Comparison of ENCODE assay signal across 9 cellular contexts in the genomic region with DNA sequence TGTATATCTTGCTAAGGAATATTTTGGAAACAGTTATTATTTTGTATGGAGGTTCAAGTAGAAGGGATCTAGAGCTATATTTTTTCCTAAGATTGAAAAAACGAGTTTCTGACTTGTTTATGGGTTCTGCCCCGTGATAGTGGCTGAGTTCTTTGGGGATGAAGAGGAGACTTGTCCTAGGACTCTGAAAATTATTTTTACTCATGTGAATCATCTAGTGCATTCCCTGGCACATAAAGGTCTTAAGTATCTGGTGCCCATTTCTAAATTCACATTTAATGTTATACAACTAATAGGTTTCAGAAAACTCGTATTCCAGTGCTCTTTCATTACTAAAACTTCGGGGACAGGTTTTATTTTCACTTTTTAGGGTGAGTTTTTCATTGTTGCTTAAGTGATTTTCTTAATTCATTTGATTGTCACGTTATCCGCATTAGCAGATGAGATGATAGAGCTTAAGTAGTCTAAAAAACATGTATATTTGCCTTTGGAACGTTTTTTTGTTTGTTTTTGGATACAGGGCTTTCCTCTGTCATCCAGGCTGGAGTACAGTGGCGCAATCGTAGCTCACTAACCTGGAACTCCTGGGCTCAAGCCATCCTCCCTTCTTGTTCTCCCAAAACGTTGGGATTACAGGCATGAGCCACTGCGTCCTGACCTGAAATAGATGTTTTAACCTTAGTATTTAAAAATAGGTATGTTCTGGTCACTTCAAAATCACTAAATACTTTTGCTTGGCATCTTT. TPM values are rescaled to one million over a fixed set of nuclear protein-coding genes. Genes with fewer than 3 reads are reported as not detected.
A peak's percentile ranks its signal among the peaks of the same experiment; 100 is the strongest.
DNase-seq lines count a peak whose midpoint lies in the region; ATAC-seq and TF ChIP-seq lines count a peak whose summit lies in the region.
"Had no signal": no experiment of that assay in that cellular context is flagged by ENCODE, and none has a peak within 500 bp of the region (broad histone marks: within the 10 kb centered on the region; RNA-seq: fewer than 3 reads in every experiment).

No MANE protein-coding gene starts in this region.

- peak overlapping the region; percentile 85 to 89 for H3K4me3 ChIP-seq in tibial artery

- no peaks in the 10 kb centered on the region for H3K9me3 ChIP-seq in tibial artery

- intact Hi-C loops in tibial artery (cut with DNase I; ENCODE audit: low total_unique reads), result no loop called here

- peaks cover 5 to 39% (median 25%) of the 10 kb centered on the region in 4 donors for H3K4me1 ChIP-seq in tibial artery

- peak overlapping the region; percentile 92 for H3K27ac Mint-ChIP-seq in activated naive CD8-positive, alpha-beta T cell treated with anti-CD3 and anti-CD28 coated beads for 36 hours
- H3K27ac Mint-ChIP-seq in immature natural killer cell, result peak overlapping the region; percentile 96 to 100 (median 98)

- H3K27me3 ChIP-seq in tibial artery, result no peaks in the 10 kb centered on the region

- H3K9me3 Mint-ChIP-seq in activated T-cell treated with anti-CD3 and anti-CD28 coated beads, Interleukin-2, amount 50 U/mL, for 4 hours, result no peaks in the 10 kb centered on the region
- H3K9me3 Mint-ChIP-seq in activated naive CD8-positive, alpha-beta T cell treated with anti-CD3 and anti-CD28 coated beads for 36 hours, result no peaks in the 10 kb centered on the region
- no peaks in the 10 kb centered on the region for H3K9me3 Mint-ChIP-seq in immature natural killer cell

- H3K36me3 Mint-ChIP-seq in activated T-cell treated with anti-CD3 and anti-CD28 coated beads, Interleukin-2, amount 50 U/mL, for 4 hours (ENCODE audit: insufficient read depth), result peaks cover 21% of the 10 kb centered on the region
- peaks cover 28% of the 10 kb centered on the region for H3K36me3 Mint-ChIP-seq in activated naive CD8-positive, alpha-beta T cell treated with anti-CD3 and anti-CD28 coated beads for 36 hours
- H3K36me3 Mint-ChIP-seq in immature natural killer cell, result peaks cover 0 to 10% (median 4%) of the 10 kb centered on the region in 3 donors

- H3K27ac ChIP-seq in tibial artery, result peak overlapping the region; percentile 99

- H3K4me3 Mint-ChIP-seq in activated T-cell treated with anti-CD3 and anti-CD28 coated beads, Interleukin-2, amount 50 U/mL, for 4 hours, result peak overlapping the region; percentile 96
- H3K4me3 Mint-ChIP-seq in activated naive CD8-positive, alpha-beta T cell treated with anti-CD3 and anti-CD28 coated beads for 36 hours, result peak overlapping the region; percentile 94
- peak overlapping the region; percentile 88 to 98 (median 94) for H3K4me3 Mint-ChIP-seq in immature natural killer cell

- TF ChIP-seq CTCF in tibial artery (IDR thresholded peaks at IDR 0.05), result no peak

- no peaks in the 10 kb centered on the region for H3K27me3 Mint-ChIP-seq in activated T-cell treated with anti-CD3 and anti-CD28 coated beads, Interleukin-2, amount 50 U/mL, for 4 hours (ENCODE audit: low read depth)
- H3K27me3 Mint-ChIP-seq in activated naive CD8-positive, alpha-beta T cell treated with anti-CD3 and anti-CD28 coated beads for 36 hours, result no peaks in the 10 kb centered on the region
- H3K27me3 Mint-ChIP-seq in immature natural killer cell (ENCODE audit: low read depth in 3 of 3), result peaks cover 14 to 20% (median 15%) of the 10 kb centered on the region in 3 donors

- DNase-seq in activated T-cell treated with anti-CD3 and anti-CD28 coated beads, Interleukin-2, amount 50 U/mL, for 4 hours, result no peak
- no peak for DNase-seq in activated T-cell treated with anti-CD3 and anti-CD28 coated beads, Interleukin-2, amount 50 U/mL, for 1 hour
- no peak for DNase-seq in activated naive CD8-positive, alpha-beta T cell treated with anti-CD3 and anti-CD28 coated beads for 36 hours
- DNase-seq in immature natural killer cell (no peak), tibial artery (peak in 1 of 2 donors; percentile 55)
- DNase-seq in stimulated activated CD4-positive, alpha-beta T cell treated with anti-CD3 and anti-CD28 coated beads, Interleukin-4, amount 100 ng/mL, for 1 hour, result no peak
- DNase-seq: head of caudate nucleus had no signal

- H3K4me1 Mint-ChIP-seq in activated T-cell treated with anti-CD3 and anti-CD28 coated beads, Interleukin-2, amount 50 U/mL, for 4 hours (ENCODE audit: low read depth), result peaks cover 62% of the 10 kb centered on the region
- H3K4me1 Mint-ChIP-seq in activated naive CD8-positive, alpha-beta T cell treated with anti-CD3 and anti-CD28 coated beads for 36 hours, result peaks cover 54% of the 10 kb centered on the region
- H3K4me1 Mint-ChIP-seq in immature natural killer cell, result peaks cover 45 to 62% of the 10 kb centered on the region in 2 donors

- no peak for ATAC-seq in activated T-cell treated with anti-CD3 and anti-CD28 coated beads, Interleukin-2, amount 50 U/mL, for 4 hours
- ATAC-seq in GM18511 (IDR thresholded peaks at IDR 0.05; ENCODE audit: unreplicated experiment) (no peak), HG03565 (IDR thresholded peaks at IDR 0.05; ENCODE audit: unreplicated experiment) (no peak)

- H3K36me3 ChIP-seq in tibial artery, result peaks cover 4 to 7% (median 6%) of the 10 kb centered on the region in 3 donors

RNA-seq across cellular contexts. Expression of gene NFYA, which starts 2.1 kb away (rescaled TPM):
- total RNA-seq in activated T-cell treated with anti-CD3 and anti-CD28 coated beads, Interleukin-2, amount 50 U/mL, for 4 hours, result 10 to 100 TPM; 28.0 to 28.8 (median 28.6) TPM
- 10 to 100 TPM; 24.5 to 25.4 TPM for total RNA-seq in activated naive CD8-positive, alpha-beta T cell treated with anti-CD3 and anti-CD28 coated beads for 36 hours
- polyA plus RNA-seq in immature natural killer cell, result 10 to 100 TPM; 12.4 to 21.7 (median 20.5) TPM

RNA-seq across cellular contexts. Expression of gene OARD1, which starts 2.7 kb away (rescaled TPM):
- 10 to 100 TPM; 28.1 to 33.2 (median 31.7) TPM for total RNA-seq in activated T-cell treated with anti-CD3 and anti-CD28 coated beads, Interleukin-2, amount 50 U/mL, for 4 hours
- total RNA-seq in activated naive CD8-positive, alpha-beta T cell treated with anti-CD3 and anti-CD28 coated beads for 36 hours, result 10 to 100 TPM; 43.7 to 44.2 TPM
- 10 to 100 TPM; 32.3 to 41.9 (median 33.2) TPM for polyA plus RNA-seq in immature natural killer cell

RNA-seq across cellular contexts. Expression of gene APOBEC2, which starts 21.9 kb away (rescaled TPM):
- not detected for total RNA-seq in activated T-cell treated with anti-CD3 and anti-CD28 coated beads, Interleukin-2, amount 50 U/mL, for 4 hours
- not detected for total RNA-seq in activated naive CD8-positive, alpha-beta T cell treated with anti-CD3 and anti-CD28 coated beads for 36 hours
- under 1 TPM in 1 of 3 donors, not detected in 2; 0.50 TPM for polyA plus RNA-seq in immature natural killer cell

RNA-seq across cellular contexts. Expression of gene TSPO2, which starts 32.6 kb away (rescaled TPM):
- not detected for total RNA-seq in activated T-cell treated with anti-CD3 and anti-CD28 coated beads, Interleukin-2, amount 50 U/mL, for 4 hours
- not detected for total RNA-seq in activated naive CD8-positive, alpha-beta T cell treated with anti-CD3 and anti-CD28 coated beads for 36 hours
- polyA plus RNA-seq in immature natural killer cell, result not detected

RNA-seq across cellular contexts. Expression of gene UNC5CL, which starts 35.8 kb away (rescaled TPM):
- 1 to 10 TPM; 1.0 to 1.4 (median 1.4) TPM for total RNA-seq in activated T-cell treated with anti-CD3 and anti-CD28 coated beads, Interleukin-2, amount 50 U/mL, for 4 hours
- total RNA-seq in activated naive CD8-positive, alpha-beta T cell treated with anti-CD3 and anti-CD28 coated beads for 36 hours, result 1 to 10 TPM; 1.3 to 1.7 TPM
- under 1 TPM in 2 of 3 donors, not detected in 1; 0.19 to 0.45 TPM for polyA plus RNA-seq in immature natural killer cell
